2 cellular contexts compared by ENCODE assay signal in genomic region chr6:41559655-41560439, GRCh38.
TF ChIP-seq lines count a peak whose summit lies in the region.

No MANE protein-coding gene starts in this region.

TF ChIP-seq in HepG2, 621 proteins besides CTCF, POLR2A, EP300 and RAD21:
- TF ChIP-seq POLR2AphosphoS5 (IDR thresholded peaks at IDR 0.05; ENCODE audit: low read depth, low read length) (peak; percentile 19; the same call in 1 of the 2 replicates), ZNF83 (CRISPR knock-in tag; IDR thresholded peaks at IDR 0.05; ENCODE audit: borderline replicate concordance) (no peak)

TF ChIP-seq in GM12878, 131 proteins besides CTCF, POLR2A, EP300 and RAD21:
- TF ChIP-seq HCFC1 (IDR thresholded peaks at IDR 0.05; ENCODE audit: low read length) (no peak), ASH2L (IDR thresholded peaks at IDR 0.05; ENCODE audit: borderline replicate concordance, low read depth) (no peak), EED (IDR thresholded peaks at IDR 0.05; ENCODE audit: low read depth) (no peak), SKIL (IDR thresholded peaks at IDR 0.05; ENCODE audit: low read depth, poor library complexity, severe bottlenecking) (peak; percentile 14), NBN (IDR thresholded peaks at IDR 0.05) (no peak), MEF2A (IDR thresholded peaks at IDR 0.05; ENCODE audit: insufficient read depth, low read depth, low read length) (no peak)
TF ChIP-seq in GM12878: peak in this region for 1.
